ENCODE assay signal across 29 cellular contexts in genomic region chr5:159525117-159525516, GRCh38.
DNase-seq lines count a peak whose midpoint lies in the region; ATAC-seq and TF ChIP-seq lines count a peak whose summit lies in the region.
"Had no signal": no experiment of that assay in that cellular context is flagged by ENCODE, and none has a peak within 500 bp of the region (broad histone marks: within the 10 kb centered on the region; RNA-seq: fewer than 3 reads in every experiment).

No MANE protein-coding gene starts in this region.

- 63 to 80% methylated on average over 1 to 4 of the region's 4 CpGs for WGBS in endodermal cell (ENCODE audit: insufficient coverage in 1 of 2, insufficient read length in 1 of 2), 2 experiments

- H3K27me3 Mint-ChIP-seq in endodermal cell (ENCODE audit: insufficient read depth) (no peaks in the 10 kb centered on the region), osteocyte (ENCODE audit: unreplicated experiment) (peaks cover 12% of the 10 kb centered on the region)
- H3K27me3 Mint-ChIP-seq: activated CD4-positive, alpha-beta memory T cell treated with anti-CD3 and anti-CD28 coated beads for 36 hours; type B pancreatic cell had no signal

- CTCF ChIA-PET in HEK293 (lab: Yijun Ruan, JAX), result interaction anchor here (0.6 to 1.1 kb wide), 10 partner anchors 9 to 462 kb away, joined by 3 to 6 read pairs (median 3); no protein-coding TSS in a partner anchor

- H3K9me3 ChIP-seq in HEK293 (ENCODE audit: control insufficient read depth, insufficient read depth, low read depth, low read length) (no peaks in the 10 kb centered on the region), endodermal cell (ENCODE audit: control insufficient read depth, low read length) (peaks cover 5% of the 10 kb centered on the region)
- H3K9me3 ChIP-seq: BLaER1 had no signal

- DNase-seq in Right ventricle myocardium inferior (ENCODE audit: missing footprints) (no peak), cardiac septum (ENCODE audit: low spot score) (no peak), endodermal cell (no peak), osteocyte (ENCODE audit: extremely low spot score, unreplicated experiment) (no peak), GM20000 (ENCODE audit: low spot score) (no peak), dorsolateral prefrontal cortex (no peak)
- DNase-seq: ACHN; activated CD4-positive, alpha-beta memory T cell treated with anti-CD3 and anti-CD28 coated beads for 36 hours; activated CD8-positive, alpha-beta memory T cell treated with anti-CD3 and anti-CD28 coated beads, Interleukin-2, amount 50 U/mL, for 4 hours; activated naive CD4-positive, alpha-beta T cell treated with anti-CD3 and anti-CD28 coated beads, Interleukin-2, amount 50 U/mL, for 16 hours; amniotic stem cell; central memory CD4-positive, alpha-beta T cell; DMS53; foreskin fibroblast; GOT3; head of caudate nucleus; kidney; NCI-H187 treated with DMSO at 0.1 percent for 48 hours; NCI-H69; spleen; stimulated activated CD4-positive, alpha-beta T cell treated with anti-CD3 and anti-CD28 coated beads, Interleukin-2, amount 100 ng/mL, for 48 hours had no signal

- intact Hi-C loops in Right ventricle myocardium inferior (cut with DNase I) (no loop called here), cardiac septum (cut with DNase I) (no loop called here), dorsolateral prefrontal cortex (cut with DNase I) (no loop called here)

- H3K27ac ChIP-seq in HEK293 (ENCODE audit: extremely low read depth, low read depth, low read length), result no peak overlapping the region
- no peak overlapping the region for H3K27ac ChIP-seq in endodermal cell (ENCODE audit: low read depth, low read length)
- no peak overlapping the region for H3K27ac ChIP-seq in dorsolateral prefrontal cortex
- H3K27ac ChIP-seq: BLaER1, parathyroid adenoma, spleen had no signal

- peak; percentile 37 for ATAC-seq in Right ventricle myocardium inferior
- ATAC-seq in HG03442 (IDR thresholded peaks at IDR 0.05; ENCODE audit: unreplicated experiment), result no peak
- ATAC-seq: activated CD4-positive, CD25-positive, alpha-beta regulatory T cell treated with anti-CD3 and anti-CD28 coated beads, Interleukin-2, amount 50 U/mL, for 24 hours had no signal

- POLR2A ChIA-PET in HEK293 (lab: Yijun Ruan, JAX), result no interaction called here

- H3K36me3 ChIP-seq in HEK293 (ENCODE audit: control insufficient read depth in 2 of 2, insufficient read depth in 1 of 2, low read length in 2 of 2) (no peaks in the 10 kb centered on the region), endodermal cell (ENCODE audit: control insufficient read depth, insufficient read depth, low read length) (no peaks in the 10 kb centered on the region)
- H3K36me3 ChIP-seq: BLaER1, spleen had no signal

- H3K27me3 ChIP-seq in endodermal cell (ENCODE audit: control insufficient read depth, insufficient read depth, low read length, poor library complexity, severe bottlenecking) (no peaks in the 10 kb centered on the region), dorsolateral prefrontal cortex (no peaks in the 10 kb centered on the region)
- H3K27me3 ChIP-seq: BLaER1, spleen had no signal

- H3K9me3 Mint-ChIP-seq in endodermal cell (peaks cover 8% of the 10 kb centered on the region), osteocyte (ENCODE audit: unreplicated experiment) (peaks cover 7% of the 10 kb centered on the region)

- H3K36me3 Mint-ChIP-seq in endodermal cell (ENCODE audit: low read depth) (no peaks in the 10 kb centered on the region), osteocyte (ENCODE audit: unreplicated experiment) (no peaks in the 10 kb centered on the region)
- H3K36me3 Mint-ChIP-seq: type B pancreatic cell had no signal

- no peak overlapping the region for H3K4me3 Mint-ChIP-seq in endodermal cell
- peak overlapping the region; percentile 24 for H3K4me3 Mint-ChIP-seq in osteocyte (ENCODE audit: unreplicated experiment)
- H3K4me3 Mint-ChIP-seq: activated CD4-positive, alpha-beta memory T cell treated with anti-CD3 and anti-CD28 coated beads for 36 hours; T-helper 1 cell treated with Interleukin-12 subunit alpha and Interleukin-12 subunit beta and Interleukin-4 antibody, amounts not matched to agents 30 μg/mL and 1 μg/mL, for 36 hours; type B pancreatic cell had no signal

- H3K9ac ChIP-seq in endodermal cell (ENCODE audit: extremely low read depth, low read length, poor library complexity, severe bottlenecking), result no peak overlapping the region
- H3K9ac ChIP-seq: BLaER1, parathyroid adenoma had no signal

- TF ChIP-seq CTCF in HEK293 (tag by site-specific recombination; IDR thresholded peaks at IDR 0.05), result no peak; the same call in 1 of the 2 replicates
- TF ChIP-seq CTCF in endodermal cell (conservative IDR thresholded peaks at IDR 0.05), result peak; percentile 46
- peak; percentile 23 for TF ChIP-seq CTCF in osteocyte (IDR thresholded peaks at IDR 0.05)
- no peak for TF ChIP-seq CTCF in GM20000 (IDR thresholded peaks at IDR 0.05; ENCODE audit: extremely low read depth, missing control alignments)
- TF ChIP-seq CTCF in dorsolateral prefrontal cortex (IDR thresholded peaks at IDR 0.05 in 54 of 56, conservative IDR thresholded peaks at IDR 0.05 in 2 of 56; ENCODE audit: low read depth in 1 of 56, partially characterized antibody in 56 of 56), result no peak

- H3K27ac Mint-ChIP-seq in endodermal cell (no peak overlapping the region), osteocyte (ENCODE audit: unreplicated experiment) (peak overlapping the region; percentile 25)
- H3K27ac Mint-ChIP-seq: activated CD4-positive, alpha-beta memory T cell treated with anti-CD3 and anti-CD28 coated beads for 36 hours; T-helper 1 cell treated with Interleukin-12 subunit alpha and Interleukin-12 subunit beta and Interleukin-4 antibody, amounts not matched to agents 30 μg/mL and 1 μg/mL, for 36 hours; type B pancreatic cell had no signal

- H3K4me1 Mint-ChIP-seq in endodermal cell (peaks cover 13% of the 10 kb centered on the region), osteocyte (ENCODE audit: unreplicated experiment) (peaks cover 15% of the 10 kb centered on the region)

- H3K4me3 ChIP-seq in HEK293 (ENCODE audit: low read depth, low read length) (no peak overlapping the region), endodermal cell (ENCODE audit: low read length) (no peak overlapping the region), dorsolateral prefrontal cortex (no peak overlapping the region)
- H3K4me3 ChIP-seq: BLaER1, lung, spleen had no signal

- H3K4me1 ChIP-seq in HEK293 (ENCODE audit: control insufficient read depth, insufficient read depth, low read length), result peaks cover 13% of the 10 kb centered on the region
- H3K4me1 ChIP-seq in endodermal cell (ENCODE audit: control insufficient read depth, insufficient read depth, low read length), result peaks cover 3% of the 10 kb centered on the region
- H3K4me1 ChIP-seq: parathyroid adenoma, spleen had no signal

TF ChIP-seq in HEK293, 187 proteins besides CTCF, POLR2A, EP300 and RAD21 (continues in another document):
- no peak for TF ChIP-seq KLF17 (tag by site-specific recombination; IDR thresholded peaks at IDR 0.05)
- TF ChIP-seq PRDM2 (tag by site-specific recombination; IDR thresholded peaks at IDR 0.05; ENCODE audit: borderline replicate concordance), result no peak

Comparison
In these comparisons a context has a peak if more than half of its experiments do, and no peak if none do; other contexts are left out.
1. CTCF ChIP-seq: peak in endodermal cell (single experiment) and osteocyte (single experiment); none in HEK293 (single experiment), GM20000 (single experiment) and dorsolateral prefrontal cortex (0 of 56).